ENCODE assay signal across 8 cellular contexts in genomic region chr18:28961669-28962228, GRCh38.
DNase-seq lines count a peak whose midpoint lies in the region; ATAC-seq, FAIRE-seq and TF ChIP-seq lines count a peak whose summit lies in the region.

No MANE protein-coding gene starts in this region.

- H3K79me2 ChIP-seq in H1 (ENCODE audit: control insufficient read depth in 1 of 2, insufficient read depth in 2 of 2, low read length in 2 of 2): no peaks in the 10 kb centered on the region

- H3K4me1 ChIP-seq in right atrium auricular region (no peaks in the 10 kb centered on the region), H1 (replicated peaks in 1 of 4; ENCODE audit: control insufficient read depth in 3 of 4, insufficient read depth in 4 of 4, low read length in 3 of 4) (0 out of 7 replicates have a peak, but pooled peaks cover 0 to 2% (median 0%) of the 10 kb centered on the region in 4 experiments)

- intact Hi-C loops in left cardiac atrium (cut with DNase I): no loop called here

- no peak overlapping the region for H3K9ac ChIP-seq in H1 (replicated peaks in 1 of 4; ENCODE audit: extremely low read depth in 1 of 4, low read depth in 3 of 4, low read length in 3 of 4)

- H3K18ac ChIP-seq in H1 (ENCODE audit: extremely low read depth, low read length): no peak overlapping the region

- H3K36me3 ChIP-seq in right atrium auricular region: no peaks in the 10 kb centered on the region
- H3K36me3 ChIP-seq in H1 (ENCODE audit: control insufficient read depth in 2 of 4, insufficient read depth in 4 of 4, low read length in 3 of 4): no peaks in the 10 kb centered on the region

- no peak overlapping the region for H3K56ac ChIP-seq in H1 (replicated peaks; ENCODE audit: insufficient read length, low read depth, low read length)

- CTCF ChIA-PET in H1 (lab: Charles Lee; ENCODE audit: partially characterized antibody): interaction anchor here (0.6 to 1.6 kb wide), 18 partner anchors 9 to 1081 kb away, joined by 3 to 10 read pairs (median 3); no protein-coding TSS in a partner anchor

- TF ChIP-seq CTCF in right atrium auricular region (IDR thresholded peaks at IDR 0.05) (peak; percentile 26 to 64), H1 (IDR thresholded peaks at IDR 0.05; ENCODE audit: control extremely low read depth in 1 of 3, insufficient read depth in 1 of 3, low read depth in 1 of 3, low read length in 3 of 3) (peak; percentile 18 to 84 (median 71))

- no peak for TF ChIP-seq EP300 in H1 (IDR thresholded peaks at IDR 0.05; ENCODE audit: borderline replicate concordance in 1 of 2, low read depth in 2 of 2, low read length in 2 of 2)

- TF ChIP-seq POLR2A in H1 (IDR thresholded peaks at IDR 0.05; ENCODE audit: control extremely low read depth in 1 of 2, low read depth in 2 of 2, low read length in 2 of 2): no peak

- H4K5ac ChIP-seq in H1 (ENCODE audit: insufficient read length, low read depth, low read length): no peak overlapping the region

- H3K14ac ChIP-seq in H1 (ENCODE audit: insufficient read length): no peak overlapping the region

- no peak overlapping the region for H2AK5ac ChIP-seq in H1 (ENCODE audit: low read depth, low read length)

- POLR2A ChIA-PET in H1 (lab: Charles Lee; ENCODE audit: partially characterized antibody): no interaction called here

- DNase-seq in right atrium auricular region (ENCODE audit: low spot score): no peak
- DNase-seq in left cardiac atrium: no peak
- peak; percentile 32 for DNase-seq in NCI-H526 treated with DMSO at 0.1 percent for 48 hours (lab: John Stamatoyannopoulos, UW)
- peak; percentile 21 to 49 for DNase-seq in H1 (ENCODE audit: low read depth in 1 of 2, low spot score in 2 of 2)
- peak; percentile 13 for DNase-seq in retina
- DNase-seq in activated CD4-positive, alpha-beta T cell treated with anti-CD3 and anti-CD28 coated beads, Interleukin-2, amount 50 U/mL, for 4 hours: no peak

- no peaks in the 10 kb centered on the region for H3K23me2 ChIP-seq in H1 (ENCODE audit: low read depth, low read length)

- H4K91ac ChIP-seq in H1 (replicated peaks; ENCODE audit: insufficient read length, low read length): no peak overlapping the region

- H3K79me1 ChIP-seq in H1 (ENCODE audit: low read depth, low read length): no peaks in the 10 kb centered on the region

- no peaks in the 10 kb centered on the region for H3K27me3 ChIP-seq in right atrium auricular region
- H3K27me3 ChIP-seq in H1 (replicated peaks in 1 of 4; ENCODE audit: control insufficient read depth in 3 of 4, extremely low read depth in 1 of 4, insufficient read depth in 3 of 4, low read length in 3 of 4): no peaks in the 10 kb centered on the region

- no peak overlapping the region for H2BK20ac ChIP-seq in H1 (ENCODE audit: low read length)

- no peaks in the 10 kb centered on the region for H3K9me3 ChIP-seq in right atrium auricular region
- no peaks in the 10 kb centered on the region for H3K9me3 ChIP-seq in H1 (ENCODE audit: insufficient read depth in 2 of 2, low read depth in 1 of 2, low read length in 1 of 2)

- H2BK120ac ChIP-seq in H1 (replicated peaks; ENCODE audit: low read depth, low read length): no peak overlapping the region

- TF ChIP-seq RAD21 in H1 (IDR thresholded peaks at IDR 0.05 in 1 of 2, conservative IDR thresholded peaks at IDR 0.05 in 1 of 2; ENCODE audit: low read depth in 2 of 2, low read length in 2 of 2): peak; percentile 87 to 93

- no peak overlapping the region for H3K23ac ChIP-seq in H1 (ENCODE audit: insufficient read length)

- no peak overlapping the region for H2BK5ac ChIP-seq in H1 (ENCODE audit: low read depth, low read length)

- H2BK15ac ChIP-seq in H1 (ENCODE audit: low read length): no peak overlapping the region

- no peak overlapping the region for H3K4me2 ChIP-seq in H1 (ENCODE audit: insufficient read depth in 1 of 2, low read depth in 2 of 2, low read length in 2 of 2)

- H3K4ac ChIP-seq in H1 (replicated peaks; ENCODE audit: insufficient read length, low read depth, low read length): no peak overlapping the region

- H3K27ac ChIP-seq in right atrium auricular region (no peak overlapping the region), H1 (ENCODE audit: low read depth, low read length) (no peak overlapping the region)

- ATAC-seq in left cardiac atrium (no peak), HG03025 (IDR thresholded peaks at IDR 0.05; ENCODE audit: low FRiP score, unreplicated experiment) (no peak), GM19351 (IDR thresholded peaks at IDR 0.05; ENCODE audit: unreplicated experiment) (no peak)

- H2BK12ac ChIP-seq in H1 (ENCODE audit: low read depth, low read length): no peak overlapping the region

- H4K8ac ChIP-seq in H1 (ENCODE audit: extremely low read depth, insufficient read depth, low read length): no peak overlapping the region

- no peak overlapping the region; the same call in 1 of the 2 replicates for H2AFZ ChIP-seq in H1 (ENCODE audit: low read length)

- peak; percentile 62 for FAIRE-seq in H1 (lab: Jason Lieb, UNC)

- H3K4me3 ChIP-seq in right atrium auricular region: no peak overlapping the region
- H3K4me3 ChIP-seq in H1 (ENCODE audit: extremely low read depth in 1 of 4, insufficient read depth in 2 of 4, low read depth in 3 of 4, low read length in 4 of 4): no peak overlapping the region

- 80% methylated on average over 8 of the region's 8 CpGs; no CpG with 5 or more reads in 1 of the 2 experiments for WGBS in H1 (ENCODE audit: extremely low coverage in 1 of 2, insufficient coverage in 1 of 2, insufficient read length in 1 of 2, insufficient replicate concordance in 2 of 2, low coverage in 1 of 2, low lambda C conversion rate in 2 of 2, missing lambda C conversion rate in 1 of 2), 2 experiments

- no peaks in the 10 kb centered on the region for H4K20me1 ChIP-seq in H1 (replicated peaks in 1 of 2; ENCODE audit: control insufficient read depth in 1 of 2, insufficient read depth in 2 of 2, low read length in 2 of 2)

TF ChIP-seq in H1, 55 proteins besides CTCF, POLR2A, EP300 and RAD21:
- TF ChIP-seq SP4 (IDR thresholded peaks at IDR 0.05; ENCODE audit: low read length) (no peak), JUND (IDR thresholded peaks at IDR 0.05; ENCODE audit: low read length) (no peak), BACH1 (IDR thresholded peaks at IDR 0.05; ENCODE audit: low read length) (no peak), SIX5 (IDR thresholded peaks at IDR 0.05; ENCODE audit: low read depth, low read length) (no peak), KDM4A (IDR thresholded peaks at IDR 0.05; ENCODE audit: low read depth, low read length, severe bottlenecking) (no peak), KDM1A (IDR thresholded peaks at IDR 0.05; ENCODE audit: borderline replicate concordance, low read length) (no peak)
- TF ChIP-seq, protein P1, sequence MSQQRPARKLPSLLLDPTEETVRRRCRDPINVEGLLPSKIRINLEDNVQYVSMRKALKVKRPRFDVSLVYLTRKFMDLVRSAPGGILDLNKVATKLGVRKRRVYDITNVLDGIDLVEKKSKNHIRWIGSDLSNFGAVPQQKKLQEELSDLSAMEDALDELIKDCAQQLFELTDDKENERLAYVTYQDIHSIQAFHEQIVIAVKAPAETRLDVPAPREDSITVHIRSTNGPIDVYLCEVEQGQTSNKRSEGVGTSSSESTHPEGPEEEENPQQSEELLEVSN (IDR thresholded peaks at IDR 0.05): no peak
TF ChIP-seq in H1: peak in this region for 0.

Comparison
In these comparisons a context has a peak if more than half of its experiments do, and no peak if none do; other contexts are left out.
1. DNase-seq: peak in NCI-H526 treated with DMSO at 0.1 percent for 48 hours (single experiment), H1 (2 of 2) and retina (single experiment); none in right atrium auricular region (single experiment), left cardiac atrium (single experiment) and activated CD4-positive, alpha-beta T cell treated with anti-CD3 and anti-CD28 coated beads, Interleukin-2, amount 50 U/mL, for 4 hours (0 of 2).